In the genomic region with DNA sequence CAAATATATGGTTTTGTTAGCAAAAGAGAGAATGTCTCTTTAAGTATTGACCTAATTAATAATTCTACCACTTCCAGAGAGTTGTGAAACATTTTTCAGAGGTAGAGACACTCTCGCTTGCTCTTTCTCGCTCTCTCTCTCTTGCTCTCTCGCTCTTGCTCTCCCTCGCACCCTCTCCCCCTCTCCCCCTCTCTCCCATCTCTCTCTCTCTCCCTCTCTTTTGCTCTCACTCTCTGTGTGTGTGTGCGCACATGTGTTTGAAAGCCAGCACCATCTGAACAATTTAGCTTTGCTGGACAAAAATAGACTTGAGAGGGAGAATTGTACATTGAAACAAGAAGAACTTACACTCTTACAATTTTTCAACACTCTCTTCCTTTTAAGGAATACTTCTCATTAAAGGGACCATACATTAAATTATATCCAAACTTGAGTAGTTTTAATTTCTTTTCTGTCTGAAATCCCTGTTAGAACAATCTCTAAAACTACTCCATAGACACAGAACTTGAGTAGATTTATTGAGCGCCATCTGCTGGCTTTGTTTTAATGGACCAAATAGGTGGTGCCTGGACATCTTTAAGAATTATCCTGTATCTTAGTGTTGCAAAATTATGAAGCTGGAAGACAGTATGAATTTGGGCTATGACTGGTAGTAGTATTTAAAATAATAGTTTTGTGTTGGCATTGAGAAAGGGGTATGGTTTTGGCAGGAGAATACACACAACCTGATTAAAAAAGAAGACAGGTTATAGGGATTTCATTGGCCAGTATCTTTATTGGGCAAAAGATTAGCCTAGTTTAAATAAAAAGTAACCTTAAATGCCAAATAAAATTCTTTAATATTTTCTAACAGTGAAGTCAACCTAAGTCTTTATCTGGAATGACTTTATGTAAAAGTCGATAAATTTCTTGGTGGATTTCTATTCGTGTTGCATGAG, we compare ENCODE assay signal across 8 cellular contexts.
DNase-seq lines count a peak whose midpoint lies in the region; ATAC-seq and TF ChIP-seq lines count a peak whose summit lies in the region.

No MANE protein-coding gene starts in this region.

- POLR2A ChIA-PET in A673 (lab: Charles Lee; ENCODE audit: low non-redundant PET), result no interaction called here

- peak; percentile 81 for TF ChIP-seq CTCF in A673 (conservative IDR thresholded peaks at IDR 0.05; ENCODE audit: low read depth, low read length)
- TF ChIP-seq CTCF in GM12865 (IDR thresholded peaks at IDR 0.05; ENCODE audit: insufficient read depth, low read depth, low read length, missing control alignments), result peak; percentile 46
- peak; percentile 49 to 72 (median 62) for TF ChIP-seq CTCF in gastroesophageal sphincter (IDR thresholded peaks at IDR 0.05)
- peak; percentile 15 to 72 (median 54) for TF ChIP-seq CTCF in prostate gland (IDR thresholded peaks at IDR 0.05)

- no peak overlapping the region for H3K4me3 Mint-ChIP-seq in activated T-cell treated with anti-CD3 and anti-CD28 coated beads, Interleukin-2, amount 50 U/mL, for 4 hours

- CTCF ChIA-PET in A673 (lab: Charles Lee), result interaction anchor here (0.6 to 2.8 kb wide), 4 partner anchors 23 to 209 kb away, joined by 4 to 13 read pairs (median 4); no protein-coding TSS in a partner anchor

- TF ChIP-seq POLR2A in gastroesophageal sphincter (IDR thresholded peaks at IDR 0.05) (no peak), prostate gland (IDR thresholded peaks at IDR 0.05) (no peak)

- H3K4me3 ChIP-seq in A673 (ENCODE audit: low read depth, low read length, poor library complexity, severe bottlenecking) (no peak overlapping the region), GM12865 (ENCODE audit: low read depth, low read length) (no peak overlapping the region), gastroesophageal sphincter (no peak overlapping the region), prostate gland (no peak overlapping the region)

- TF ChIP-seq EP300 in gastroesophageal sphincter (IDR thresholded peaks at IDR 0.05), result no peak

- DNase-seq in A673 (ENCODE audit: low spot score) (peak; percentile 70), GM12865 (ENCODE audit: low read depth) (peak; percentile 73), NCI-H526 (lab: John Stamatoyannopoulos, UW) (peak; percentile 6 to 67), prostate gland (ENCODE audit: low spot score) (peak; percentile 58)
- peak; percentile 24 for DNase-seq in activated T-cell treated with anti-CD3 and anti-CD28 coated beads, Interleukin-2, amount 50 U/mL, for 4 hours

- 35 to 52% methylated on average over 7 to 8 of the region's 8 CpGs for WGBS in gastroesophageal sphincter (ENCODE audit: low coverage in 1 of 2), 2 donors
- 61% methylated on average over 8 of the region's 8 CpGs for WGBS in prostate gland

- no peaks in the 10 kb centered on the region for H3K36me3 ChIP-seq in A673 (ENCODE audit: insufficient read depth, low read length, poor library complexity, severe bottlenecking)
- no peaks in the 10 kb centered on the region for H3K36me3 ChIP-seq in gastroesophageal sphincter
- no peaks in the 10 kb centered on the region for H3K36me3 ChIP-seq in prostate gland

- no peaks in the 10 kb centered on the region for H3K27me3 Mint-ChIP-seq in activated T-cell treated with anti-CD3 and anti-CD28 coated beads, Interleukin-2, amount 50 U/mL, for 4 hours (ENCODE audit: low read depth)

- intact Hi-C loops in A673 (cut with micrococcal nuclease; ENCODE audit: unreplicated experiment) (loop anchor here (2.0 kb wide), 2 partner anchors 18 to 208 kb away; no protein-coding TSS in a partner anchor), prostate gland (cut with DNase I) (no loop called here)

- H3K4me1 Mint-ChIP-seq in activated T-cell treated with anti-CD3 and anti-CD28 coated beads, Interleukin-2, amount 50 U/mL, for 4 hours (ENCODE audit: low read depth), result peaks cover 61% of the 10 kb centered on the region

- BruUV-seq in A673 (replicated peaks; lab: Mats Ljungman, UMichigan), result no TSS peak

- peaks cover 4% of the 10 kb centered on the region for H3K36me3 Mint-ChIP-seq in activated T-cell treated with anti-CD3 and anti-CD28 coated beads, Interleukin-2, amount 50 U/mL, for 4 hours (ENCODE audit: insufficient read depth)

- H3K9me3 ChIP-seq in A673 (ENCODE audit: low read depth, low read length, poor library complexity, severe bottlenecking) (no peaks in the 10 kb centered on the region), gastroesophageal sphincter (no peaks in the 10 kb centered on the region), prostate gland (no peaks in the 10 kb centered on the region)

- no peaks in the 10 kb centered on the region for H3K9me3 Mint-ChIP-seq in activated T-cell treated with anti-CD3 and anti-CD28 coated beads, Interleukin-2, amount 50 U/mL, for 4 hours

- H3K4me1 ChIP-seq in A673 (ENCODE audit: insufficient read depth, low read length, poor library complexity, severe bottlenecking) (peaks cover 17% of the 10 kb centered on the region), gastroesophageal sphincter (peaks cover 10 to 78% (median 15%) of the 10 kb centered on the region in 3 donors), prostate gland (replicated peaks) (no peaks in the 10 kb centered on the region)

- H3K27me3 ChIP-seq in A673 (replicated peaks; ENCODE audit: insufficient read depth, low read depth, low read length, poor library complexity) (no peaks in the 10 kb centered on the region), gastroesophageal sphincter (no peaks in the 10 kb centered on the region), prostate gland (replicated peaks; ENCODE audit: insufficient read depth) (no peaks in the 10 kb centered on the region)

- ATAC-seq in activated T-cell treated with anti-CD3 and anti-CD28 coated beads, Interleukin-2, amount 50 U/mL, for 4 hours, result no peak
- ATAC-seq in gastroesophageal sphincter, result peak; percentile 52
- ATAC-seq in HG03342 (IDR thresholded peaks at IDR 0.05; ENCODE audit: unreplicated experiment), result no peak
- ATAC-seq in GM21717 (IDR thresholded peaks at IDR 0.05; ENCODE audit: unreplicated experiment), result no peak

- H3K27ac ChIP-seq in A673 (ENCODE audit: low read depth, low read length, poor library complexity, severe bottlenecking) (no peak overlapping the region), gastroesophageal sphincter (peak overlapping the region; percentile 72 to 86 (median 75)), prostate gland (no peak overlapping the region)

Comparison
In these comparisons a context has a peak if more than half of its experiments do, and no peak if none do; other contexts are left out.
1. H3K27ac ChIP-seq: peak in gastroesophageal sphincter (4 of 4); none in A673 (single experiment) and prostate gland (0 of 2).
2. Peak in every context shown above with its lines, with median percentiles within 50 percentile points of each other: DNase-seq and CTCF ChIP-seq.